In the genomic region with DNA sequence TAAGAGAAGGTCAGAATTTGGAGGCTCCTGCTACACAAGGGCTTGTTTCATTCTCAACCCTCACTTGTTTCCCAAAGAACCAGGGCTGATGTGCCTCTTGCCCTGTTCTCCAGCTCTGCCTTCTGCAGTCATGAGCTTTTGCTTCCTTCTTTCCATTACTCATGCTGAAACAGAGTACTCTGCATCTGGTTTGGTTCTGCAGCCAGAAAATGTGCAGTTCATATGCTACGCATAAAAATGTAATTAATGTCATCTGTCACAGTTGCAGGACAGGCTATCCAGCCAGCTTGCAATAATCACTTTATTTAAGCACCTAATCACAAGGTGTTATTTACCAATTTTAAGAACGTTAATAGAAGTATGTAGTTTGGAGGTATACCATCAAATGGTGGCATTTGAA, we compare ENCODE assay signal across 1 cellular context.
TF ChIP-seq lines count a peak whose summit lies in the region.

No MANE protein-coding gene starts in this region.

TF ChIP-seq in A549, 52 proteins besides CTCF, POLR2A, EP300 and RAD21:
- TF ChIP-seq ZNF302 (CRISPR knock-in tag; IDR thresholded peaks at IDR 0.05) (no peak), FOSB (CRISPR knock-in tag; IDR thresholded peaks at IDR 0.05) (no peak), TP53 (CRISPR knock-in tag; IDR thresholded peaks at IDR 0.05) (no peak), HEYL (CRISPR knock-in tag; IDR thresholded peaks at IDR 0.05) (no peak), MAZ (IDR thresholded peaks at IDR 0.05; ENCODE audit: borderline replicate concordance, low read depth, low read length) (no peak), HOXB5 (CRISPR knock-in tag; IDR thresholded peaks at IDR 0.05) (no peak), RARB (CRISPR knock-in tag; IDR thresholded peaks at IDR 0.05) (no peak), NPAS2 (CRISPR knock-in tag; IDR thresholded peaks at IDR 0.05; ENCODE audit: borderline replicate concordance) (no peak), ESRRA (IDR thresholded peaks at IDR 0.05; ENCODE audit: borderline replicate concordance, low read length) (no peak), KDM5A (IDR thresholded peaks at IDR 0.05) (no peak), SREBF2 (IDR thresholded peaks at IDR 0.05) (no peak), PHF8 (IDR thresholded peaks at IDR 0.05; ENCODE audit: borderline replicate concordance, low read depth) (no peak), CBX2 (IDR thresholded peaks at IDR 0.05; ENCODE audit: borderline replicate concordance, low read depth) (no peak), ZSCAN20 (CRISPR knock-in tag; IDR thresholded peaks at IDR 0.05) (no peak), BHLHE40 (IDR thresholded peaks at IDR 0.05; ENCODE audit: low read depth, low read length) (no peak)
- TF ChIP-seq, protein P1, sequence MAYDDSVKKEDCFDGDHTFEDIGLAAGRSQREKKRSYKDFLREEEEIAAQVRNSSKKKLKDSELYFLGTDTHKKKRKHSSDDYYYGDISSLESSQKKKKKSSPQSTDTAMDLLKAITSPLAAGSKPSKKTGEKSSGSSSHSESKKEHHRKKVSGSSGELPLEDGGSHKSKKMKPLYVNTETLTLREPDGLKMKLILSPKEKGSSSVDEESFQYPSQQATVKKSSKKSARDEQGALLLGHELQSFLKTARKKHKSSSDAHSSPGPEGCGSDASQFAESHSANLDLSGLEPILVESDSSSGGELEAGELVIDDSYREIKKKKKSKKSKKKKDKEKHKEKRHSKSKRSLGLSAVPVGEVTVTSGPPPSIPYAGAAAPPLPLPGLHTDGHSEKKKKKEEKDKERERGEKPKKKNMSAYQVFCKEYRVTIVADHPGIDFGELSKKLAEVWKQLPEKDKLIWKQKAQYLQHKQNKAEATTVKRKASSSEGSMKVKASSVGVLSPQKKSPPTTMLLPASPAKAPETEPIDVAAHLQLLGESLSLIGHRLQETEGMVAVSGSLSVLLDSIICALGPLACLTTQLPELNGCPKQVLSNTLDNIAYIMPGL (CRISPR knock-in tag; IDR thresholded peaks at IDR 0.05; ENCODE audit: borderline replicate concordance): no peak
- TF ChIP-seq, protein P2, sequence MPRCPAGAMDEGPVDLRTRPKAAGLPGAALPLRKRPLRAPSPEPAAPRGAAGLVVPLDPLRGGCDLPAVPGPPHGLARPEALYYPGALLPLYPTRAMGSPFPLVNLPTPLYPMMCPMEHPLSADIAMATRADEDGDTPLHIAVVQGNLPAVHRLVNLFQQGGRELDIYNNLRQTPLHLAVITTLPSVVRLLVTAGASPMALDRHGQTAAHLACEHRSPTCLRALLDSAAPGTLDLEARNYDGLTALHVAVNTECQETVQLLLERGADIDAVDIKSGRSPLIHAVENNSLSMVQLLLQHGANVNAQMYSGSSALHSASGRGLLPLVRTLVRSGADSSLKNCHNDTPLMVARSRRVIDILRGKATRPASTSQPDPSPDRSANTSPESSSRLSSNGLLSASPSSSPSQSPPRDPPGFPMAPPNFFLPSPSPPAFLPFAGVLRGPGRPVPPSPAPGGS (IDR thresholded peaks at IDR 0.05): no peak
- TF ChIP-seq, protein P3, sequence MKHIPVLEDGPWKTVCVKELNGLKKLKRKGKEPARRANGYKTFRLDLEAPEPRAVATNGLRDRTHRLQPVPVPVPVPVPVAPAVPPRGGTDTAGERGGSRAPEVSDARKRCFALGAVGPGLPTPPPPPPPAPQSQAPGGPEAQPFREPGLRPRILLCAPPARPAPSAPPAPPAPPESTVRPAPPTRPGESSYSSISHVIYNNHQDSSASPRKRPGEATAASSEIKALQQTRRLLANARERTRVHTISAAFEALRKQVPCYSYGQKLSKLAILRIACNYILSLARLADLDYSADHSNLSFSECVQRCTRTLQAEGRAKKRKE (CRISPR knock-in tag; IDR thresholded peaks at IDR 0.05; ENCODE audit: low read depth): no peak
- TF ChIP-seq, protein P4, sequence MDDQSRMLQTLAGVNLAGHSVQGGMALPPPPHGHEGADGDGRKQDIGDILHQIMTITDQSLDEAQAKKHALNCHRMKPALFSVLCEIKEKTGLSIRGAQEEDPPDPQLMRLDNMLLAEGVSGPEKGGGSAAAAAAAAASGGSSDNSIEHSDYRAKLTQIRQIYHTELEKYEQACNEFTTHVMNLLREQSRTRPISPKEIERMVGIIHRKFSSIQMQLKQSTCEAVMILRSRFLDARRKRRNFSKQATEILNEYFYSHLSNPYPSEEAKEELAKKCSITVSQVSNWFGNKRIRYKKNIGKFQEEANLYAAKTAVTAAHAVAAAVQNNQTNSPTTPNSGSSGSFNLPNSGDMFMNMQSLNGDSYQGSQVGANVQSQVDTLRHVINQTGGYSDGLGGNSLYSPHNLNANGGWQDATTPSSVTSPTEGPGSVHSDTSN (IDR thresholded peaks at IDR 0.05): no peak
- TF ChIP-seq, protein P5, sequence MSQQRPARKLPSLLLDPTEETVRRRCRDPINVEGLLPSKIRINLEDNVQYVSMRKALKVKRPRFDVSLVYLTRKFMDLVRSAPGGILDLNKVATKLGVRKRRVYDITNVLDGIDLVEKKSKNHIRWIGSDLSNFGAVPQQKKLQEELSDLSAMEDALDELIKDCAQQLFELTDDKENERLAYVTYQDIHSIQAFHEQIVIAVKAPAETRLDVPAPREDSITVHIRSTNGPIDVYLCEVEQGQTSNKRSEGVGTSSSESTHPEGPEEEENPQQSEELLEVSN (IDR thresholded peaks at IDR 0.05; ENCODE audit: borderline replicate concordance, low read depth): no peak
